In genomic region chr21:34909492-34910292, GRCh38 we compare ENCODE assay signal across 17 cellular contexts.
A peak's percentile ranks its signal among the peaks of the same experiment; 100 is the strongest.
DNase-seq lines count a peak whose midpoint lies in the region; ATAC-seq and TF ChIP-seq lines count a peak whose summit lies in the region.
"Had no signal": no experiment of that assay in that cellular context is flagged by ENCODE, and none has a peak within 500 bp of the region (broad histone marks: within the 10 kb centered on the region; RNA-seq: fewer than 3 reads in every experiment).

No MANE protein-coding gene starts in this region.

- no peak overlapping the region for H3K4me3 Mint-ChIP-seq in endothelial cell (ENCODE audit: unreplicated experiment)
- H3K4me3 Mint-ChIP-seq in stimulated activated memory B cell treated with anti-CD40 and anti-IgM and Interleukin-4, amounts not matched to agents 10 μg/mL and 1 μg/mL and 100 μg/mL, for 72 hours = peak overlapping the region; percentile 19
- H3K4me3 Mint-ChIP-seq: activated naive CD4-positive, alpha-beta T cell treated with anti-CD3 and anti-CD28 coated beads for 36 hours; central memory CD8-positive, alpha-beta T cell had no signal

- peak overlapping the region; percentile 12 for H3K4me3 ChIP-seq in NB4 (ENCODE audit: low read depth, low read length)
- H3K4me3 ChIP-seq: lung, uterus had no signal

- TF ChIP-seq CTCF in NB4 (IDR thresholded peaks at IDR 0.05; ENCODE audit: low read depth, low read length) (no peak), endothelial cell (IDR thresholded peaks at IDR 0.05; ENCODE audit: unreplicated experiment) (no peak)

- H3K4me1 Mint-ChIP-seq in endothelial cell (ENCODE audit: unreplicated experiment) = peaks cover 43% of the 10 kb centered on the region
- H3K4me1 Mint-ChIP-seq in stimulated activated memory B cell treated with anti-CD40 and anti-IgM and Interleukin-4, amounts not matched to agents 10 μg/mL and 1 μg/mL and 100 μg/mL, for 72 hours = peaks cover 64% of the 10 kb centered on the region

- H3K27me3 Mint-ChIP-seq in endothelial cell (ENCODE audit: unreplicated experiment) = peaks cover 9% of the 10 kb centered on the region
- H3K27me3 Mint-ChIP-seq in stimulated activated memory B cell treated with anti-CD40 and anti-IgM and Interleukin-4, amounts not matched to agents 10 μg/mL and 1 μg/mL and 100 μg/mL, for 72 hours = no peaks in the 10 kb centered on the region
- H3K27me3 Mint-ChIP-seq: central memory CD8-positive, alpha-beta T cell had no signal

- peak; percentile 59 for ATAC-seq in stimulated activated memory B cell treated with anti-CD40 and anti-IgM and Interleukin-4, amounts not matched to agents 10 μg/mL and 1 μg/mL and 100 μg/mL, for 72 hours
- ATAC-seq in GM21576 (IDR thresholded peaks at IDR 0.05; ENCODE audit: unreplicated experiment) = no peak
- ATAC-seq in HG03045 (IDR thresholded peaks at IDR 0.05; ENCODE audit: unreplicated experiment) = no peak

- peak; percentile 47 for DNase-seq in activated CD8-positive, alpha-beta memory T cell treated with anti-CD3 and anti-CD28 coated beads for 24 hours
- no peak for DNase-seq in activated CD8-positive, alpha-beta memory T cell treated with anti-CD3 and anti-CD28 coated beads, Interleukin-2, amount 50 U/mL, for 48 hours
- DNase-seq in NB4 (ENCODE audit: low read depth) = peak; percentile 76
- no peak for DNase-seq in endothelial cell (ENCODE audit: low spot score)
- DNase-seq in mucosa of gallbladder (ENCODE audit: low spot score) = no peak
- DNase-seq: activated CD4-positive, alpha-beta T cell treated with anti-CD3 and anti-CD28 coated beads, Interleukin-2, amount 50 U/mL, for 1 hour; activated naive CD4-positive, alpha-beta T cell treated with anti-CD3 and anti-CD28 coated beads for 36 hours; KG1; NCI-H2081; stimulated activated CD4-positive, alpha-beta T cell treated with anti-CD3 and anti-CD28 coated beads, Interleukin-15, amount 100 ng/mL, for 24 hours; SW 1271; uterus had no signal

- H3K9me3 Mint-ChIP-seq in endothelial cell (ENCODE audit: unreplicated experiment) = no peaks in the 10 kb centered on the region
- no peaks in the 10 kb centered on the region for H3K9me3 Mint-ChIP-seq in stimulated activated memory B cell treated with anti-CD40 and anti-IgM and Interleukin-4, amounts not matched to agents 10 μg/mL and 1 μg/mL and 100 μg/mL, for 72 hours
- H3K9me3 Mint-ChIP-seq: activated naive CD4-positive, alpha-beta T cell treated with anti-CD3 and anti-CD28 coated beads for 36 hours; central memory CD8-positive, alpha-beta T cell had no signal

- no peaks in the 10 kb centered on the region for H3K36me3 Mint-ChIP-seq in endothelial cell (ENCODE audit: low read depth, unreplicated experiment)
- H3K36me3 Mint-ChIP-seq in stimulated activated memory B cell treated with anti-CD40 and anti-IgM and Interleukin-4, amounts not matched to agents 10 μg/mL and 1 μg/mL and 100 μg/mL, for 72 hours = peaks cover 10% of the 10 kb centered on the region

- no peak for TF ChIP-seq POLR2A in NB4 (IDR thresholded peaks at IDR 0.05; ENCODE audit: extremely low read depth, insufficient read length)

- peak overlapping the region; percentile 62 for H3K27ac Mint-ChIP-seq in endothelial cell (ENCODE audit: unreplicated experiment)
- H3K27ac Mint-ChIP-seq in stimulated activated memory B cell treated with anti-CD40 and anti-IgM and Interleukin-4, amounts not matched to agents 10 μg/mL and 1 μg/mL and 100 μg/mL, for 72 hours = peak overlapping the region; percentile 69
- H3K27ac Mint-ChIP-seq: activated naive CD4-positive, alpha-beta T cell treated with anti-CD3 and anti-CD28 coated beads for 36 hours had no signal

Comparison
In these comparisons a context has a peak if more than half of its experiments do, and no peak if none do; other contexts are left out.
1. DNase-seq: peak in activated CD8-positive, alpha-beta memory T cell treated with anti-CD3 and anti-CD28 coated beads for 24 hours (single experiment) and NB4 (single experiment); none in activated CD8-positive, alpha-beta memory T cell treated with anti-CD3 and anti-CD28 coated beads, Interleukin-2, amount 50 U/mL, for 48 hours (single experiment), endothelial cell (single experiment) and mucosa of gallbladder (single experiment).